ENCODE assay signal across 12 cellular contexts in the genomic region with DNA sequence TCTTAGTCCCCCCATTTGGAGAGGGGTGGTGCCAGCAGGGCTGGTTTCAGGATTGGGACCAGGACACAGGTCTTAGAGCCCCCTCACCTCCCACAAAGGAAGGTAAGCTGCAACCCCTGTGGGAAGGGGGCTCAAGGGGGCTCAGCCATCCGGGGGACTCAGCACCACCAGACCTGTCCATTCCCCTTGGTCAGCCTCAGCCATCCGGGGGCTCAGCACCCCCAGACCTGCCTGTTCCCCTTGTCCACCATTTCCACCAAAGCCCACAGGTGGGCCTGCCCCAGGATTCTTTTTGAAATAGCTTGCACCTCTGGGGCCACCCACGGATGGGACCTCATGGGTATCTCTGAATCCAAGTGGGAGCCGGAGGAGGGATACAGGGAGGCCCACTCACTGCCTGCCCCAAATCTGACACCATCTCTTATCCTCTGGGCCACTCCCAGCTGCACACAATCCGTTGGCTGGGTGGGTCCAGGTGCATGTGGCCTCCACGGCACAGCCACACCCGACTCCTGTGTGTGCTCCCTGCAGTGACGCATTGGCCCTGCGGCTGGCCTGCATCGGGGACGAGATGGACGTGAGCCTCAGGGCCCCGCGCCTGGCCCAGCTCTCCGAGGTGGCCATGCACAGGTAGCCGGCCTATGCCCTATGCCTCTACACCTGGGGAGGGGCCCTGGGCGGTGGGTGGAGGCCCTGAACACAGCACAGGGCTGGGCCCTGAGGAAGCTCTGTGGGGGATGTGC. TPM values are rescaled to one million over a fixed set of nuclear protein-coding genes. Genes with fewer than 3 reads are reported as not detected.
DNase-seq lines count a peak whose midpoint lies in the region; ATAC-seq, FAIRE-seq and TF ChIP-seq lines count a peak whose summit lies in the region.
"Had no signal": no experiment of that assay in that cellular context is flagged by ENCODE, and none has a peak within 500 bp of the region (broad histone marks: within the 10 kb centered on the region; RNA-seq: fewer than 3 reads in every experiment).

No MANE protein-coding gene starts in this region.

- TF ChIP-seq POLR2A in HepG2 (IDR thresholded peaks at IDR 0.05; ENCODE audit: insufficient read depth in 1 of 2, low read depth in 2 of 2, low read length in 2 of 2) (no peak), right lobe of liver (IDR thresholded peaks at IDR 0.05) (no peak), esophagus squamous epithelium (IDR thresholded peaks at IDR 0.05) (peak in 1 of 4 donors; percentile 51)

- no peak for FAIRE-seq in HepG2 (lab: Jason Lieb, UNC)

- TF ChIP-seq RAD21 in HepG2 (CRISPR knock-in tag; IDR thresholded peaks at IDR 0.05) = no peak

- TF ChIP-seq CTCF in HepG2 (CRISPR knock-in tag; IDR thresholded peaks at IDR 0.05) (no peak), right lobe of liver (IDR thresholded peaks at IDR 0.05) (no peak), esophagus squamous epithelium (IDR thresholded peaks at IDR 0.05) (no peak)

- H3K36me3 ChIP-seq in HepG2 (replicated peaks in 1 of 2; ENCODE audit: control insufficient read depth in 1 of 2, insufficient read depth in 2 of 2, low read length in 2 of 2) = peaks cover 0 to 7% of the 10 kb centered on the region in 2 experiments; a peak in 2 of 5 replicates
- H3K36me3 ChIP-seq in right lobe of liver = no peaks in the 10 kb centered on the region
- peaks cover 7 to 19% (median 7%) of the 10 kb centered on the region in 3 donors for H3K36me3 ChIP-seq in esophagus squamous epithelium

- H3K27me3 ChIP-seq in HepG2 (ENCODE audit: control insufficient read depth in 1 of 2, insufficient read depth in 2 of 2, low read length in 2 of 2) (no peaks in the 10 kb centered on the region), right lobe of liver (no peaks in the 10 kb centered on the region), esophagus squamous epithelium (no peaks in the 10 kb centered on the region)
- H3K27me3 ChIP-seq: thyroid gland had no signal

- CTCF ChIA-PET in HepG2 (lab: Yijun Ruan, JAX; ENCODE audit: low intra/inter-chr PET ratio, low total read pairs) = no interaction called here

- no peak for ATAC-seq in HepG2
- no peak for ATAC-seq in right lobe of liver
- ATAC-seq in GM18868 (IDR thresholded peaks at IDR 0.05; ENCODE audit: unreplicated experiment) = no peak

- BruUV-seq in HepG2 (replicated peaks; lab: Mats Ljungman, UMichigan) = TSS peak; percentile 69

- H3K27ac ChIP-seq in HepG2 (ENCODE audit: extremely low read length, insufficient read depth, low read length) (no peak overlapping the region), right lobe of liver (no peak overlapping the region), esophagus squamous epithelium (peak overlapping the region; percentile 77 to 85 (median 83))
- H3K27ac ChIP-seq: thyroid gland had no signal

- intact Hi-C loops in HepG2 (cut with micrococcal nuclease; ENCODE audit: unreplicated experiment) (loop anchor here (2.0 to 5.0 kb wide), 2 partner anchors 17 to 35 kb away; partner anchors contain the start of gene BIK), right lobe of liver (cut with DNase I) (loop anchor here in 1 of 2 donors (10.0 kb wide), 1 partner anchor 63 kb away; no protein-coding TSS in a partner anchor), esophagus squamous epithelium (cut with DNase I) (no loop called here)

- no peaks in the 10 kb centered on the region for H3K9me3 ChIP-seq in HepG2 (ENCODE audit: low read length)
- no peaks in the 10 kb centered on the region for H3K9me3 ChIP-seq in right lobe of liver
- H3K9me3 ChIP-seq in esophagus squamous epithelium = no peaks in the 10 kb centered on the region
- H3K9me3 ChIP-seq: thyroid gland had no signal

- peak overlapping the region; percentile 19; the same call in 1 of the 2 replicates for H3K4me2 ChIP-seq in HepG2 (ENCODE audit: low read depth, low read length)

- H3K4me1 ChIP-seq in HepG2 (ENCODE audit: insufficient read depth, low read length) = peaks cover 31% of the 10 kb centered on the region
- H3K4me1 ChIP-seq in right lobe of liver = peaks cover 0 to 11% (median 2%) of the 10 kb centered on the region in 4 donors
- H3K4me1 ChIP-seq in esophagus squamous epithelium = peaks cover 20 to 67% (median 23%) of the 10 kb centered on the region in 3 donors
- H3K4me1 ChIP-seq: thyroid gland had no signal

- in situ Hi-C loops in HepG2 (cut with HindIII; ENCODE audit: extremely low pct_ligation_motif_present, low pct_unique_long_range_greater_than_20kb) = no loop called here

- DNase-seq in HepG2 (ENCODE audit: low spot score) (no peak), right lobe of liver (no peak), esophagus squamous epithelium (lab: John Stamatoyannopoulos, UW) (no peak), ureter (ENCODE audit: low spot score) (peak; percentile 59), NCI-H345 treated with DMSO at 0.1 percent for 48 hours (lab: John Stamatoyannopoulos, UW; ENCODE audit: unreplicated experiment) (no peak)
- DNase-seq: activated CD4-positive, alpha-beta T cell treated with anti-CD3 and anti-CD28 coated beads for 4 hours; activated gamma-delta T cell; DMS 273 treated with DMSO at 0.1 percent for 48 hours; NCI-H1694; thyroid gland had no signal

- H3K9ac ChIP-seq in HepG2 (ENCODE audit: insufficient read depth, low read depth, low read length) = no peak overlapping the region

- H3K4me3 ChIP-seq in HepG2 (replicated peaks in 1 of 3; ENCODE audit: insufficient read depth in 1 of 3, low read depth in 2 of 3, low read length in 3 of 3) = no peak overlapping the region; a peak in 1 of 6 replicates
- H3K4me3 ChIP-seq in right lobe of liver = no peak overlapping the region
- no peak overlapping the region for H3K4me3 ChIP-seq in esophagus squamous epithelium
- H3K4me3 ChIP-seq: thyroid gland had no signal

- POLR2A ChIA-PET in HepG2 (lab: Yijun Ruan, JAX) = interaction anchor here (0.8 to 2.0 kb wide), 4 partner anchors 15 to 60 kb away, joined by 3 to 13 read pairs (median 4); partner anchors contain the start of genes MCAT and TTLL12

- no peak for TF ChIP-seq EP300 in HepG2 (IDR thresholded peaks at IDR 0.05; ENCODE audit: low read depth in 2 of 2, low read length in 2 of 2)
- TF ChIP-seq EP300 in HepG2 (CRISPR knock-in tag; IDR thresholded peaks at IDR 0.05; ENCODE audit: borderline replicate concordance) = no peak

- 71% methylated on average over 8 of the region's 17 CpGs for WGBS in HepG2 (ENCODE audit: low lambda C conversion rate)
- WGBS in right lobe of liver (ENCODE audit: insufficient coverage, low coverage, low lambda C conversion rate, missing lambda C conversion rate) = 100% methylated on average over 4 of the region's 17 CpGs
- WGBS in esophagus squamous epithelium, 2 donors = 50% methylated on average over 2 of the region's 17 CpGs; no CpG with 5 or more reads in 1 of the 2 donors

- no peaks in the 10 kb centered on the region for H4K20me1 ChIP-seq in HepG2 (ENCODE audit: insufficient read depth, low read length)

- H3K79me2 ChIP-seq in HepG2 (ENCODE audit: insufficient read depth, low read length) = no peaks in the 10 kb centered on the region

- H2AFZ ChIP-seq in HepG2 (ENCODE audit: low read length) = no peak overlapping the region

RNA-seq across cellular contexts. Expression of gene MCAT, which starts 15.9 kb away (rescaled TPM):
- total RNA-seq in HepG2 (2016; rRNA removed; fragmentation: Illumina TruSeq; extraction: Trizol) (16.7 and 19.3 TPM in 2 replicates), right lobe of liver (10 to 100 TPM in 4 of 6 experiments, 1 to 10 TPM in 2; 8.8 to 22.3 (median 11.4) TPM), esophagus squamous epithelium (10 to 100 TPM; 17.1 to 26.7 (median 22.1) TPM), ureter (19.5 TPM)
- 3.6 and 4.4 TPM in 2 replicates for total RNA-seq in HepG2 (2016; cell fraction: cytosol; rRNA removed; fragmentation: Illumina TruSeq; extraction: Trizol; ENCODE audit: low read depth)
- 16.4 and 19.9 TPM in 2 replicates for total RNA-seq in HepG2 (2016; cell fraction: insoluble cytoplasmic fraction; rRNA removed; fragmentation: Illumina TruSeq; extraction: Trizol)
- 7.9 and 8.0 TPM in 2 replicates for total RNA-seq in HepG2 (2016; cell fraction: membrane; rRNA removed; fragmentation: Illumina TruSeq; extraction: Trizol)
- total RNA-seq in HepG2 (2016; cell fraction: nucleus; rRNA removed; fragmentation: Illumina TruSeq; extraction: Trizol) = 8.9 and 13.0 TPM in 2 replicates
- polyA plus RNA-seq in HepG2 (2011; rRNA removed) = 9.3 and 10.4 TPM in 2 replicates
- 10.7 and 14.6 TPM in 2 replicates for polyA plus RNA-seq in HepG2 (2011; cell fraction: cytosol; rRNA removed)
- 7.9 and 9.4 TPM in 2 replicates for polyA plus RNA-seq in HepG2 (2011; cell fraction: nucleus; rRNA removed)
- 7.5 and 8.7 TPM in 2 replicates for polyA plus RNA-seq in HepG2 (2012)
- polyA plus RNA-seq in HepG2 (2016; cell fraction: cytosol; fragmentation: Illumina TruSeq; extraction: Trizol; ENCODE audit: low read depth) = 4.7 and 4.9 TPM in 2 replicates
- 22.9 and 23.3 TPM in 2 replicates for polyA plus RNA-seq in HepG2 (2016; cell fraction: insoluble cytoplasmic fraction; fragmentation: Illumina TruSeq; extraction: Trizol; ENCODE audit: low read depth)
- 7.9 and 8.8 TPM in 2 replicates for polyA plus RNA-seq in HepG2 (2016; cell fraction: membrane; fragmentation: Illumina TruSeq; extraction: Trizol; ENCODE audit: low read depth)
- 12.4 and 12.5 TPM in 2 replicates for polyA plus RNA-seq in HepG2 (2016; cell fraction: nucleus; fragmentation: Illumina TruSeq; extraction: Trizol; ENCODE audit: insufficient read depth, low read depth)
- polyA minus RNA-seq in HepG2 (2011; rRNA and poly(A)+ RNA removed; ENCODE audit: low replicate concordance) = 19.9 and 20.2 TPM in 2 replicates
- polyA minus RNA-seq in HepG2 (2011; cell fraction: cytosol; rRNA and poly(A)+ RNA removed) = 5.2 and 6.1 TPM in 2 replicates
- polyA minus RNA-seq in HepG2 (2011; cell fraction: nucleus; rRNA and poly(A)+ RNA removed) = 8.6 and 9.2 TPM in 2 replicates

RNA-seq across cellular contexts. Expression of gene BIK, which starts 16.8 kb away (rescaled TPM):
- total RNA-seq in HepG2 (2016; rRNA removed; fragmentation: Illumina TruSeq; extraction: Trizol) (0.66 and 0.80 TPM in 2 replicates), right lobe of liver (under 1 TPM in 5 of 6 experiments, not detected in 1; 0.22 to 0.42 (median 0.31) TPM), esophagus squamous epithelium (10 to 100 TPM in 3 of 4 donors, 1 to 10 TPM in 1; 6.1 to 15.6 (median 13.5) TPM), ureter (2.5 TPM)
- 0.30 and 0.71 TPM in 2 replicates for total RNA-seq in HepG2 (2016; cell fraction: cytosol; rRNA removed; fragmentation: Illumina TruSeq; extraction: Trizol; ENCODE audit: low read depth)
- 0.88 and 1.2 TPM in 2 replicates for total RNA-seq in HepG2 (2016; cell fraction: insoluble cytoplasmic fraction; rRNA removed; fragmentation: Illumina TruSeq; extraction: Trizol)
- total RNA-seq in HepG2 (2016; cell fraction: membrane; rRNA removed; fragmentation: Illumina TruSeq; extraction: Trizol) = 0.31 and 0.72 TPM in 2 replicates
- 0.71 TPM in 1 of 2 replicates, not detected in the other for total RNA-seq in HepG2 (2016; cell fraction: nucleus; rRNA removed; fragmentation: Illumina TruSeq; extraction: Trizol)
- polyA plus RNA-seq in HepG2 (2011; rRNA removed) = 0.27 and 0.54 TPM in 2 replicates
- 0.69 and 0.76 TPM in 2 replicates for polyA plus RNA-seq in HepG2 (2011; cell fraction: cytosol; rRNA removed)
- 0.90 and 1.2 TPM in 2 replicates for polyA plus RNA-seq in HepG2 (2011; cell fraction: nucleus; rRNA removed)
- 0.17 and 0.71 TPM in 2 replicates for polyA plus RNA-seq in HepG2 (2012)
- 0.15 and 0.28 TPM in 2 replicates for polyA plus RNA-seq in HepG2 (2016; cell fraction: cytosol; fragmentation: Illumina TruSeq; extraction: Trizol; ENCODE audit: low read depth)
- 0.54 and 0.69 TPM in 2 replicates for polyA plus RNA-seq in HepG2 (2016; cell fraction: insoluble cytoplasmic fraction; fragmentation: Illumina TruSeq; extraction: Trizol; ENCODE audit: low read depth)
- 0.19 TPM in 1 of 2 replicates, not detected in the other for polyA plus RNA-seq in HepG2 (2016; cell fraction: membrane; fragmentation: Illumina TruSeq; extraction: Trizol; ENCODE audit: low read depth)
- 0.53 and 1.3 TPM in 2 replicates for polyA plus RNA-seq in HepG2 (2016; cell fraction: nucleus; fragmentation: Illumina TruSeq; extraction: Trizol; ENCODE audit: insufficient read depth, low read depth)
- 0.58 and 0.82 TPM in 2 replicates for polyA minus RNA-seq in HepG2 (2011; rRNA and poly(A)+ RNA removed; ENCODE audit: low replicate concordance)
- polyA minus RNA-seq in HepG2 (2011; cell fraction: cytosol; rRNA and poly(A)+ RNA removed) = not detected in 2 replicates
- 0.62 TPM in 1 of 2 replicates, not detected in the other for polyA minus RNA-seq in HepG2 (2011; cell fraction: nucleus; rRNA and poly(A)+ RNA removed)
- total RNA-seq: cardiac septum had no signal

RNA-seq across cellular contexts. Expression of gene TSPO, which starts 24.0 kb away (rescaled TPM):
- total RNA-seq in HepG2 (2016; rRNA removed; fragmentation: Illumina TruSeq; extraction: Trizol) (0.32 and 0.46 TPM in 2 replicates), right lobe of liver (100 to 1,000 TPM in 2 of 6 experiments, 10 to 100 TPM in 4; 18.1 to 198 (median 31.9) TPM), esophagus squamous epithelium (1,000 to 10,000 TPM in 1 of 4 donors, 100 to 1,000 TPM in 3; 737 to 1,827 (median 875) TPM), ureter (130 TPM)
- 0.44 TPM in 1 of 2 replicates, not detected in the other for total RNA-seq in HepG2 (2016; cell fraction: cytosol; rRNA removed; fragmentation: Illumina TruSeq; extraction: Trizol; ENCODE audit: low read depth)
- 0.54 and 0.67 TPM in 2 replicates for total RNA-seq in HepG2 (2016; cell fraction: insoluble cytoplasmic fraction; rRNA removed; fragmentation: Illumina TruSeq; extraction: Trizol)
- total RNA-seq in HepG2 (2016; cell fraction: membrane; rRNA removed; fragmentation: Illumina TruSeq; extraction: Trizol) = 0.37 and 0.52 TPM in 2 replicates
- total RNA-seq in HepG2 (2016; cell fraction: nucleus; rRNA removed; fragmentation: Illumina TruSeq; extraction: Trizol) = not detected in 2 replicates
- polyA plus RNA-seq in HepG2 (2011; rRNA removed) = 1.4 and 2.2 TPM in 2 replicates
- 1.2 and 2.8 TPM in 2 replicates for polyA plus RNA-seq in HepG2 (2011; cell fraction: cytosol; rRNA removed)
- polyA plus RNA-seq in HepG2 (2011; cell fraction: nucleus; rRNA removed) = 1.6 and 2.3 TPM in 2 replicates
- polyA plus RNA-seq in HepG2 (2012) = 0.40 and 1.0 TPM in 2 replicates
- 0.12 and 0.24 TPM in 2 replicates for polyA plus RNA-seq in HepG2 (2016; cell fraction: cytosol; fragmentation: Illumina TruSeq; extraction: Trizol; ENCODE audit: low read depth)
- 0.40 TPM in 1 of 2 replicates, not detected in the other for polyA plus RNA-seq in HepG2 (2016; cell fraction: insoluble cytoplasmic fraction; fragmentation: Illumina TruSeq; extraction: Trizol; ENCODE audit: low read depth)
- 0.30 TPM in 1 of 2 replicates, not detected in the other for polyA plus RNA-seq in HepG2 (2016; cell fraction: membrane; fragmentation: Illumina TruSeq; extraction: Trizol; ENCODE audit: low read depth)
- polyA plus RNA-seq in HepG2 (2016; cell fraction: nucleus; fragmentation: Illumina TruSeq; extraction: Trizol; ENCODE audit: insufficient read depth, low read depth) = 0.59 TPM in 1 of 2 replicates, not detected in the other
- 1.5 and 40.6 TPM in 2 replicates for polyA minus RNA-seq in HepG2 (2011; rRNA and poly(A)+ RNA removed; ENCODE audit: low replicate concordance)
- polyA minus RNA-seq in HepG2 (2011; cell fraction: cytosol; rRNA and poly(A)+ RNA removed) = 1.5 and 3.2 TPM in 2 replicates
- polyA minus RNA-seq in HepG2 (2011; cell fraction: nucleus; rRNA and poly(A)+ RNA removed) = not detected in 2 replicates

RNA-seq across cellular contexts. Expression of gene TTLL1, which starts 38.1 kb away (rescaled TPM):
- total RNA-seq in HepG2 (2016; rRNA removed; fragmentation: Illumina TruSeq; extraction: Trizol) (1.6 and 2.0 TPM in 2 replicates), right lobe of liver (1 to 10 TPM in 4 of 6 experiments, under 1 TPM in 2; 0.97 to 2.0 (median 1.3) TPM), esophagus squamous epithelium (1 to 10 TPM; 1.8 to 7.2 (median 3.4) TPM), ureter (12.9 TPM)
- total RNA-seq in HepG2 (2016; cell fraction: cytosol; rRNA removed; fragmentation: Illumina TruSeq; extraction: Trizol; ENCODE audit: low read depth) = 0.79 and 1.5 TPM in 2 replicates
- 1.5 and 1.6 TPM in 2 replicates for total RNA-seq in HepG2 (2016; cell fraction: insoluble cytoplasmic fraction; rRNA removed; fragmentation: Illumina TruSeq; extraction: Trizol)
- total RNA-seq in HepG2 (2016; cell fraction: membrane; rRNA removed; fragmentation: Illumina TruSeq; extraction: Trizol) = 1.4 and 1.7 TPM in 2 replicates
- 0.78 and 0.81 TPM in 2 replicates for total RNA-seq in HepG2 (2016; cell fraction: nucleus; rRNA removed; fragmentation: Illumina TruSeq; extraction: Trizol)
- 5.3 and 6.6 TPM in 2 replicates for polyA plus RNA-seq in HepG2 (2011; rRNA removed)
- polyA plus RNA-seq in HepG2 (2011; cell fraction: cytosol; rRNA removed) = 5.4 and 5.9 TPM in 2 replicates
- polyA plus RNA-seq in HepG2 (2011; cell fraction: nucleus; rRNA removed) = 2.1 and 3.6 TPM in 2 replicates
- 2.3 and 3.4 TPM in 2 replicates for polyA plus RNA-seq in HepG2 (2012)
- polyA plus RNA-seq in HepG2 (2016; cell fraction: cytosol; fragmentation: Illumina TruSeq; extraction: Trizol; ENCODE audit: low read depth) = 0.96 and 1.6 TPM in 2 replicates
- 1.8 TPM in 2 replicates for polyA plus RNA-seq in HepG2 (2016; cell fraction: insoluble cytoplasmic fraction; fragmentation: Illumina TruSeq; extraction: Trizol; ENCODE audit: low read depth)
- 1.4 and 2.3 TPM in 2 replicates for polyA plus RNA-seq in HepG2 (2016; cell fraction: membrane; fragmentation: Illumina TruSeq; extraction: Trizol; ENCODE audit: low read depth)
- 1.5 and 1.7 TPM in 2 replicates for polyA plus RNA-seq in HepG2 (2016; cell fraction: nucleus; fragmentation: Illumina TruSeq; extraction: Trizol; ENCODE audit: insufficient read depth, low read depth)
- polyA minus RNA-seq in HepG2 (2011; rRNA and poly(A)+ RNA removed; ENCODE audit: low replicate concordance) = 0.98 and 3.3 TPM in 2 replicates
- 1.8 and 2.1 TPM in 2 replicates for polyA minus RNA-seq in HepG2 (2011; cell fraction: cytosol; rRNA and poly(A)+ RNA removed)
- 1.1 and 1.2 TPM in 2 replicates for polyA minus RNA-seq in HepG2 (2011; cell fraction: nucleus; rRNA and poly(A)+ RNA removed)

RNA-seq across cellular contexts. Expression of gene TTLL12, which starts 59.6 kb away (rescaled TPM):
- 34.1 and 38.1 TPM in 2 replicates for total RNA-seq in HepG2 (2016; rRNA removed; fragmentation: Illumina TruSeq; extraction: Trizol)
- 6.3 and 6.6 TPM in 2 replicates for total RNA-seq in HepG2 (2016; cell fraction: cytosol; rRNA removed; fragmentation: Illumina TruSeq; extraction: Trizol; ENCODE audit: low read depth)
- 28.8 and 39.8 TPM in 2 replicates for total RNA-seq in HepG2 (2016; cell fraction: insoluble cytoplasmic fraction; rRNA removed; fragmentation: Illumina TruSeq; extraction: Trizol)
- total RNA-seq in HepG2 (2016; cell fraction: membrane; rRNA removed; fragmentation: Illumina TruSeq; extraction: Trizol) = 16.2 and 19.8 TPM in 2 replicates
- total RNA-seq in HepG2 (2016; cell fraction: nucleus; rRNA removed; fragmentation: Illumina TruSeq; extraction: Trizol) = 17.4 and 21.4 TPM in 2 replicates
- polyA plus RNA-seq in HepG2 (2011; rRNA removed) = 11.9 and 16.9 TPM in 2 replicates
- polyA plus RNA-seq in HepG2 (2011; cell fraction: cytosol; rRNA removed) = 9.1 and 12.7 TPM in 2 replicates
- polyA plus RNA-seq in HepG2 (2011; cell fraction: nucleus; rRNA removed) = 19.9 and 21.7 TPM in 2 replicates
- polyA plus RNA-seq in HepG2 (2012) = 16.6 and 24.0 TPM in 2 replicates
- 3.3 and 3.4 TPM in 2 replicates for polyA plus RNA-seq in HepG2 (2016; cell fraction: cytosol; fragmentation: Illumina TruSeq; extraction: Trizol; ENCODE audit: low read depth)
- polyA plus RNA-seq in HepG2 (2016; cell fraction: insoluble cytoplasmic fraction; fragmentation: Illumina TruSeq; extraction: Trizol; ENCODE audit: low read depth) = 31.2 and 38.2 TPM in 2 replicates
- 9.6 and 9.7 TPM in 2 replicates for polyA plus RNA-seq in HepG2 (2016; cell fraction: membrane; fragmentation: Illumina TruSeq; extraction: Trizol; ENCODE audit: low read depth)
- 32.8 and 35.2 TPM in 2 replicates for polyA plus RNA-seq in HepG2 (2016; cell fraction: nucleus; fragmentation: Illumina TruSeq; extraction: Trizol; ENCODE audit: insufficient read depth, low read depth)
- 43.9 and 71.0 TPM in 2 replicates for polyA minus RNA-seq in HepG2 (2011; rRNA and poly(A)+ RNA removed; ENCODE audit: low replicate concordance)
- 11.3 and 11.7 TPM in 2 replicates for polyA minus RNA-seq in HepG2 (2011; cell fraction: cytosol; rRNA and poly(A)+ RNA removed)
- 6.5 and 7.7 TPM in 2 replicates for polyA minus RNA-seq in HepG2 (2011; cell fraction: nucleus; rRNA and poly(A)+ RNA removed)
- total RNA-seq in right lobe of liver = 10 to 100 TPM; 18.6 to 43.5 (median 24.4) TPM
- total RNA-seq in esophagus squamous epithelium = 100 to 1,000 TPM; 109 to 211 (median 122) TPM
- total RNA-seq in ureter = 41.0 TPM

Comparison
In these comparisons a context has a peak if more than half of its experiments do, and no peak if none do; other contexts are left out.
1. RNA of gene TSPO, which starts 24.0 kb away (total RNA-seq): 737 to 1,827 TPM in esophagus squamous epithelium, 130 TPM in ureter (single experiment) and 18.1 to 198 TPM in right lobe of liver; 0.32 to 0.67 TPM in HepG2; every median in the first group is over 10 times any median in the second.
2. H3K27ac ChIP-seq: peak in esophagus squamous epithelium (4 of 4); none in HepG2 (single experiment) and right lobe of liver (0 of 3).